In genomic region chrX:49257846-49258748, GRCh38 we compare ENCODE assay signal across 1 cellular context.
A peak's percentile ranks its signal among the peaks of the same experiment; 100 is the strongest.
TF ChIP-seq lines count a peak whose summit lies in the region.

No MANE protein-coding gene starts in this region.

TF ChIP-seq in HepG2, 621 proteins besides CTCF, POLR2A, EP300 and RAD21:
- TF ChIP-seq ZNF687 (CRISPR knock-in tag; IDR thresholded peaks at IDR 0.05) = peak; percentile 39; the same call in 1 of the 2 replicates
- TF ChIP-seq NFKBIZ (CRISPR knock-in tag; IDR thresholded peaks at IDR 0.05) = no peak
- no peak for TF ChIP-seq ZNF275 (CRISPR knock-in tag; IDR thresholded peaks at IDR 0.05; ENCODE audit: borderline replicate concordance)
- peak; percentile 89 for TF ChIP-seq MNT (IDR thresholded peaks at IDR 0.05)
